Comparison of ENCODE assay signal across 13 cellular contexts in the genomic region with DNA sequence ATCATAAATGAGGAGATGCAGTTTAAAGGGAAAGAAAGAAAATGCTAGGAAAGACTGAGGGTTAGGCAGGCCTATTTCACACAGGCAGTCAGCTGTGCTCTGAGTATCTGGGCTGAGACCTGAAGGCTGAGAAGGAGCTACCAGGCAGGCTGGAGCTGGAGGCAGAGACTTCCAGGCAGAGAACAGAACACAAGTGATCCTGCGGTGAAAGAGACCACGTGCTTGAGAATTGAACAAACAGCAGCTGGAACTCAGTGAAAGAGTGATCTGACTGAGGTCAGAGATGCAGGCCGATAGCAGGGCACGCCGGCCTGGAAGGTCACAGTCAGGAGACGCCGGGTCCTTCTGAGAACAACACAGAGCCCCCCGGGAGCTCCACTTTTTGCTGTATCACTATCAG.
DNase-seq lines count a peak whose midpoint lies in the region; ATAC-seq and TF ChIP-seq lines count a peak whose summit lies in the region.
"Had no signal": no experiment of that assay in that cellular context is flagged by ENCODE, and none has a peak within 500 bp of the region (broad histone marks: within the 10 kb centered on the region; RNA-seq: fewer than 3 reads in every experiment).

No MANE protein-coding gene starts in this region.

- H3K4me2 ChIP-seq in Karpas-422 (ENCODE audit: low read depth, low read length, poor library complexity, severe bottlenecking), result no peak overlapping the region

- peak; percentile 61 to 76 for DNase-seq in SHP77 (lab: John Stamatoyannopoulos, UW)
- DNase-seq in glutamatergic neuron, result no peak
- peak; percentile 27 for DNase-seq in renal cortical epithelial cell (ENCODE audit: low read depth)
- DNase-seq in Karpas-422, result no peak
- no peak for DNase-seq in activated CD4-positive, alpha-beta T cell treated with anti-CD3 and anti-CD28 coated beads, Interleukin-2, amount 50 U/mL, for 4 hours
- DNase-seq in stimulated activated naive CD4-positive, alpha-beta T cell treated with Interleukin-2 at 50 U/mL for 16 hours (lab: John Stamatoyannopoulos, UW), result no peak
- DNase-seq: psoas muscle, SW 1271 had no signal

- no peak overlapping the region for H3K4me3 Mint-ChIP-seq in glutamatergic neuron (ENCODE audit: unreplicated experiment)
- H3K4me3 Mint-ChIP-seq: activated T-helper 1 cell treated with anti-CD3 and anti-CD28 coated beads, Interleukin-12 subunit alpha, Interleukin-12 subunit beta, Interleukin-2, Interleukin-4 antibody, amounts not matched to agents 30 ng/mL and 10 ng/mL and 1 ng/mL, durations not matched to agents 14 hours and 24 hours and 36 hours; memory B cell had no signal

- no peaks in the 10 kb centered on the region for H3K27me3 Mint-ChIP-seq in glutamatergic neuron (ENCODE audit: unreplicated experiment)

- H3K4me1 ChIP-seq in HEK293 (ENCODE audit: control insufficient read depth, insufficient read depth, low read length) (peaks cover 5% of the 10 kb centered on the region; the same call in 1 of the 2 replicates), Karpas-422 (ENCODE audit: low read length) (no peaks in the 10 kb centered on the region)
- H3K4me1 ChIP-seq: psoas muscle had no signal

- POLR2A ChIA-PET in HEK293 (lab: Yijun Ruan, JAX), result no interaction called here

- ATAC-seq in HG03521 (IDR thresholded peaks at IDR 0.05; ENCODE audit: unreplicated experiment), result no peak
- ATAC-seq: psoas muscle had no signal

- H3K4me1 Mint-ChIP-seq in glutamatergic neuron (ENCODE audit: low read depth, unreplicated experiment), result peaks cover 19% of the 10 kb centered on the region
- H3K4me1 Mint-ChIP-seq: memory B cell had no signal

- H3K4me3 ChIP-seq in HEK293 (ENCODE audit: low read depth, low read length) (no peak overlapping the region), Karpas-422 (ENCODE audit: low read length) (no peak overlapping the region)
- H3K4me3 ChIP-seq: psoas muscle had no signal

- no peaks in the 10 kb centered on the region for H3K36me3 Mint-ChIP-seq in glutamatergic neuron (ENCODE audit: unreplicated experiment)
- H3K36me3 Mint-ChIP-seq: memory B cell had no signal

- H2AFZ ChIP-seq in Karpas-422 (ENCODE audit: low read length), result no peak overlapping the region

- H3K27ac ChIP-seq in HEK293 (ENCODE audit: extremely low read depth, low read depth, low read length), result no peak overlapping the region
- no peak overlapping the region for H3K27ac ChIP-seq in Karpas-422 (ENCODE audit: low read length)
- H3K27ac ChIP-seq: C4-2B, psoas muscle had no signal

- TF ChIP-seq CTCF in HEK293 (tag by site-specific recombination; IDR thresholded peaks at IDR 0.05) (no peak), glutamatergic neuron (IDR thresholded peaks at IDR 0.05; ENCODE audit: partially characterized antibody, unreplicated experiment) (no peak)

- no peaks in the 10 kb centered on the region for H4K20me1 ChIP-seq in Karpas-422 (ENCODE audit: insufficient read depth, low read depth, low read length)

- H3K36me3 ChIP-seq in HEK293 (ENCODE audit: control insufficient read depth in 2 of 2, insufficient read depth in 1 of 2, low read length in 2 of 2) (no peaks in the 10 kb centered on the region), Karpas-422 (ENCODE audit: insufficient read depth, low read length) (no peaks in the 10 kb centered on the region)

- H3K9me3 Mint-ChIP-seq in glutamatergic neuron (ENCODE audit: unreplicated experiment), result peaks cover 4% of the 10 kb centered on the region

- H3K9me2 ChIP-seq in Karpas-422 (replicated peaks; ENCODE audit: insufficient read depth, low read length), result no peaks in the 10 kb centered on the region

- no peaks in the 10 kb centered on the region for H3K79me2 ChIP-seq in Karpas-422 (ENCODE audit: low read length)

- CTCF ChIA-PET in HEK293 (lab: Yijun Ruan, JAX), result interaction anchor here (0.7 to 0.9 kb wide), 2 partner anchors 16 to 262 kb away, joined by 3 read pairs; no protein-coding TSS in a partner anchor

- H3K9me3 ChIP-seq in HEK293 (ENCODE audit: control insufficient read depth, insufficient read depth, low read depth, low read length) (no peaks in the 10 kb centered on the region), Karpas-422 (ENCODE audit: low read length) (no peaks in the 10 kb centered on the region)
- H3K9me3 ChIP-seq: psoas muscle had no signal

- H3K27me3 ChIP-seq in Karpas-422 (ENCODE audit: low read length), result no peaks in the 10 kb centered on the region

- peak overlapping the region; percentile 53 for H3K27ac Mint-ChIP-seq in glutamatergic neuron (ENCODE audit: unreplicated experiment)
- H3K27ac Mint-ChIP-seq: activated T-helper 1 cell treated with anti-CD3 and anti-CD28 coated beads, Interleukin-12 subunit alpha, Interleukin-12 subunit beta, Interleukin-2, Interleukin-4 antibody, amounts not matched to agents 30 ng/mL and 10 ng/mL and 1 ng/mL, durations not matched to agents 14 hours and 24 hours and 36 hours; memory B cell had no signal

- no peak overlapping the region for H3K9ac ChIP-seq in Karpas-422 (ENCODE audit: low read length)

TF ChIP-seq in HEK293, 187 proteins besides CTCF, POLR2A, EP300 and RAD21:
- TF ChIP-seq TRIM28 (IDR thresholded peaks at IDR 0.05; ENCODE audit: borderline replicate concordance, low read length) (peak; percentile 9; the same call in 1 of the 2 replicates), ZNF776 (tag by site-specific recombination; IDR thresholded peaks at IDR 0.05; ENCODE audit: borderline replicate concordance) (no peak)

Comparison
In these comparisons a context has a peak if more than half of its experiments do, and no peak if none do; other contexts are left out.
1. DNase-seq: peak in SHP77 (2 of 2) and renal cortical epithelial cell (single experiment); none in glutamatergic neuron (single experiment), Karpas-422 (single experiment), activated CD4-positive, alpha-beta T cell treated with anti-CD3 and anti-CD28 coated beads, Interleukin-2, amount 50 U/mL, for 4 hours (0 of 2) and stimulated activated naive CD4-positive, alpha-beta T cell treated with Interleukin-2 at 50 U/mL for 16 hours (single experiment).